Comparison of ENCODE assay signal across 1 cellular context in the genomic region with DNA sequence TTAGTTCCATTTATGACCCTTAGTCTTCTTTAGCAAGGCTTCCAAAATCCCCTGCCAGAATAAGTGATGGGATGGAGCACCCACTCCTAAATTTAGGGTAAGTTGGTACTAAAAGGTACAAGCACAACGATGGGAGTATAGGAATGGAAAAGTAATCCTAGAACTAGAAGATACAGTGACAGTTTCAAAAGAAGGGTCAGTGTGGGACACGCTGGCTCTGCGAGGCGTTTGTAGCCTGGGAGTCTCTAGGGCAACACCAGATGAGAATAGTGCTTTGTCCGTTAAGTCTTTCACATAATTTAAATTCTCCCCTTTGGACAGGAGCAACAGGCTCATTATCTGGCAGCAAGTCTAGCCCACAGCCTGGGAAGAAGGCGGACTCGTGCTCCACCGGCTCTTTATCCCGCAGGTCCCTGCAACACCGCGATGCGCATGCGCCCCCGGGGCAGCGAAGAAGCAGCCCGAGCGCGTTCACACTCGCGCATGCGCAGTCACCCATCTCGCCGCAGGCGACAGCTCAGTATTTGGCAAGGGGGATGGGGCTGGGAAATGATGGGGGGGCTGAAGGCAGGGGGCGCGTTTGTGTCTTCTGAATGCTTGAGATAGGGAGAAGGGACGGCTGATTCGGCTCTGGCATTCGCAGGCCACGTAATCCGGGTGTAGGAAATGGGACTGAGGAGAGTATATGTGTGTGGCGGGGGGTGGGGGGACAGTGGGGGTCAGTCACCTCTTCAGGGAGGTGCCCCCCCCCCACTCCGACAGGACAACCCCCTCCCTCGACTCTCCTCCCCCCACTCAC.
TF ChIP-seq lines count a peak whose summit lies in the region.

No MANE protein-coding gene starts in this region.

TF ChIP-seq in GM12878, 131 proteins besides CTCF, POLR2A, EP300 and RAD21 (continued from another document):
- TF ChIP-seq, protein P1, sequence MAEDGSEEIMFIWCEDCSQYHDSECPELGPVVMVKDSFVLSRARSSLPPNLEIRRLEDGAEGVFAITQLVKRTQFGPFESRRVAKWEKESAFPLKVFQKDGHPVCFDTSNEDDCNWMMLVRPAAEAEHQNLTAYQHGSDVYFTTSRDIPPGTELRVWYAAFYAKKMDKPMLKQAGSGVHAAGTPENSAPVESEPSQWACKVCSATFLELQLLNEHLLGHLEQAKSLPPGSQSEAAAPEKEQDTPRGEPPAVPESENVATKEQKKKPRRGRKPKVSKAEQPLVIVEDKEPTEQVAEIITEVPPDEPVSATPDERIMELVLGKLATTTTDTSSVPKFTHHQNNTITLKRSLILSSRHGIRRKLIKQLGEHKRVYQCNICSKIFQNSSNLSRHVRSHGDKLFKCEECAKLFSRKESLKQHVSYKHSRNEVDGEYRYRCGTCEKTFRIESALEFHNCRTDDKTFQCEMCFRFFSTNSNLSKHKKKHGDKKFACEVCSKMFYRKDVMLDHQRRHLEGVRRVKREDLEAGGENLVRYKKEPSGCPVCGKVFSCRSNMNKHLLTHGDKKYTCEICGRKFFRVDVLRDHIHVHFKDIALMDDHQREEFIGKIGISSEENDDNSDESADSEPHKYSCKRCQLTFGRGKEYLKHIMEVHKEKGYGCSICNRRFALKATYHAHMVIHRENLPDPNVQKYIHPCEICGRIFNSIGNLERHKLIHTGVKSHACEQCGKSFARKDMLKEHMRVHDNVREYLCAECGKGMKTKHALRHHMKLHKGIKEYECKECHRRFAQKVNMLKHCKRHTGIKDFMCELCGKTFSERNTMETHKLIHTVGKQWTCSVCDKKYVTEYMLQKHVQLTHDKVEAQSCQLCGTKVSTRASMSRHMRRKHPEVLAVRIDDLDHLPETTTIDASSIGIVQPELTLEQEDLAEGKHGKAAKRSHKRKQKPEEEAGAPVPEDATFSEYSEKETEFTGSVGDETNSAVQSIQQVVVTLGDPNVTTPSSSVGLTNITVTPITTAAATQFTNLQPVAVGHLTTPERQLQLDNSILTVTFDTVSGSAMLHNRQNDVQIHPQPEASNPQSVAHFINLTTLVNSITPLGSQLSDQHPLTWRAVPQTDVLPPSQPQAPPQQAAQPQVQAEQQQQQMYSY (CRISPR knock-in tag; IDR thresholded peaks at IDR 0.05), result 0 out of 2 replicates have a peak, but pooled peaks have one; percentile 22
- 0 out of 2 replicates have a peak, but pooled peaks have one; percentile 3 for TF ChIP-seq CBFB (IDR thresholded peaks at IDR 0.05; ENCODE audit: low read depth)
- no peak for TF ChIP-seq NFIC (IDR thresholded peaks at IDR 0.05; ENCODE audit: low read depth, low read length)
- no peak for TF ChIP-seq BRCA1 (IDR thresholded peaks at IDR 0.05; ENCODE audit: low read depth, low read length)
